Comparison of ENCODE assay signal across 8 cellular contexts in the genomic region with DNA sequence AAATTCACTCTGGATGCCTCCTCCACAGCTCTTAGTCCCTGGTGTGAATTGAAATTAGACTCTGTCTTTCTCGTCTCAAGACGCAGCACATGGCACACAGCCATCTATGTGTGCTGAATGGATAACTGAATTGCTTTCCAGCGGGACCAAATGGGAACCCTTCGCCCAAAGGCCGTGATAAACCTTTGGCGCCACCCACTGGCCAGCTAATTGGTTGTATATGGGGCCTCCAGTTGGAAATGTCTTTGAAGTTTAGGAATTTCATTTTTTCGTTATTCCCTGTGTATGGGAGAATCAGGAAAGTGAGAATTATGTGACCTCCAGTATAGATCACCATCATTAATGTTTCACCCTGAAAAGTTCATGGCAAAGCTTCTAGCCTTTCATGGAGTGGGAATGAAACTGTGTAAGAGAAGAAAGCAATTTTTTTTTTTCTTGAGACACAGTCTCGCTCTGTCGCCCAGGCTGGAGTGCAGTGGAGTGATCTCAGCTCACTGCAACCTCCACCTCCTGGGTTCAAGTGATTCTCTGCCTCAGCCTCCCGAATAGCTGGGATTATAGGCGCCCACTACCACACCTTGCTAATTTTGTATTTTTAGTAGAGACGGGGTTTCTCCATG. TPM values are rescaled to one million over a fixed set of nuclear protein-coding genes. Genes with fewer than 3 reads are reported as not detected.
DNase-seq lines count a peak whose midpoint lies in the region; ATAC-seq and TF ChIP-seq lines count a peak whose summit lies in the region.

No MANE protein-coding gene starts in this region.

- peaks cover 10% of the 10 kb centered on the region for H3K4me1 ChIP-seq in lower lobe of right lung

- DNase-seq in AG09319 (ENCODE audit: extremely low read depth, low read depth) (peak; percentile 50), H7 (peak; percentile 78), NCI-H510A treated with DMSO at 0.1 percent for 48 hours (lab: John Stamatoyannopoulos, UW) (peak; percentile 85), ecto neural progenitor cell (ENCODE audit: low spot score) (peak; percentile 84), lower lobe of right lung (peak; percentile 87)
- DNase-seq in activated CD4-positive, alpha-beta T cell treated with anti-CD3 and anti-CD28 coated beads, Interleukin-2, amount 50 U/mL, for 48 hours: peak; percentile 79 to 85
- peak in 2 of 3 donors; percentile 50 to 71 for DNase-seq in stimulated activated CD4-positive, alpha-beta T cell treated with anti-CD3 and anti-CD28 coated beads, TNF-alpha, amount 100 ng/mL, for 48 hours (ENCODE audit: low read depth in 3 of 3)

- intact Hi-C loops in lower lobe of right lung (cut with DNase I): no loop called here

- no peaks in the 10 kb centered on the region for H3K9me3 ChIP-seq in lower lobe of right lung

- ATAC-seq in lower lobe of right lung (peak; percentile 90 to 94), GM19397 (IDR thresholded peaks at IDR 0.05; ENCODE audit: unreplicated experiment) (no peak)

- H3K27me3 ChIP-seq in H7 (ENCODE audit: control insufficient read depth, insufficient read depth, low read length) (no peaks in the 10 kb centered on the region), lower lobe of right lung (ENCODE audit: low read depth) (no peaks in the 10 kb centered on the region)

- H3K36me3 ChIP-seq in H7 (replicated peaks; ENCODE audit: control insufficient read depth, insufficient read depth, low read length) (no peaks in the 10 kb centered on the region), lower lobe of right lung (no peaks in the 10 kb centered on the region)

- H3K27ac ChIP-seq in lower lobe of right lung: no peak overlapping the region

- TF ChIP-seq CTCF in AG09319 (IDR thresholded peaks at IDR 0.05; ENCODE audit: low read depth, low read length): peak; percentile 84
- TF ChIP-seq CTCF in lower lobe of right lung (IDR thresholded peaks at IDR 0.05): peak; percentile 90

- H3K4me3 ChIP-seq in H7 (ENCODE audit: insufficient read depth, low read depth, low read length): no peak overlapping the region
- H3K4me3 ChIP-seq in lower lobe of right lung: no peak overlapping the region

RNA-seq across cellular contexts. Expression of gene HSP90AA1, which starts 9.8 kb away (rescaled TPM):
- total RNA-seq in H7 (2014; rRNA removed; shearing (Covaris generic)): 183 and 254 TPM in 2 replicates
- total RNA-seq in lower lobe of right lung: 540 TPM

RNA-seq across cellular contexts. Expression of gene WDR20, which starts 43.0 kb away (rescaled TPM):
- total RNA-seq in H7 (2014; rRNA removed; shearing (Covaris generic)): 14.7 and 16.5 TPM in 2 replicates
- total RNA-seq in lower lobe of right lung: 26.2 TPM
